Comparison of ENCODE assay signal across 5 cellular contexts in the genomic region with DNA sequence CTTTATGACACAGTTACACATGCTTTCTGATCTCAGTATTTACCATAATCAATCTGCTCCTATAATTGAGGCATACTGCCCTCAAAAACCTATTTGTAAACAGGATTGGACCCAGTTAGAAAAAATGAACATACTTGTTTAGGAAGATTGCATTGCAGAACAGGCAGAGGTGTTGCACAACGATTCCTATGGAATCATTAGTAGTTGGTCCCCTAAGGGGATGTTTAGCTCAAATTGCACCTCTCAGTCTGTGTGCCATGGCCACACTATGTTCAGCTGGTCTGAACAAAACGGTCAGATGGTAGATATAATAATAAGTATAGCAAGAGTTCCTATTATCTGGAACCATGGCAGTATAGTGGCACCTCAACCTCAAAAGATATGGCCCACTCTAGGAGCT. TPM values are rescaled to one million over a fixed set of nuclear protein-coding genes. Genes with fewer than 3 reads are reported as not detected.
"Had no signal": no experiment of that assay in that cellular context is flagged by ENCODE, and none has a peak within 500 bp of the region (broad histone marks: within the 10 kb centered on the region; RNA-seq: fewer than 3 reads in every experiment).

No MANE protein-coding gene starts in this region.

RNA-seq across cellular contexts. Expression of gene SLC22A16, which starts 28.5 kb away (rescaled TPM):
- total RNA-seq: HT-29, HT1080, IMR-90, K562 had no signal
- polyA plus RNA-seq: IgD-negative memory B cell, IMR-90, K562 had no signal
